In the genomic region with DNA sequence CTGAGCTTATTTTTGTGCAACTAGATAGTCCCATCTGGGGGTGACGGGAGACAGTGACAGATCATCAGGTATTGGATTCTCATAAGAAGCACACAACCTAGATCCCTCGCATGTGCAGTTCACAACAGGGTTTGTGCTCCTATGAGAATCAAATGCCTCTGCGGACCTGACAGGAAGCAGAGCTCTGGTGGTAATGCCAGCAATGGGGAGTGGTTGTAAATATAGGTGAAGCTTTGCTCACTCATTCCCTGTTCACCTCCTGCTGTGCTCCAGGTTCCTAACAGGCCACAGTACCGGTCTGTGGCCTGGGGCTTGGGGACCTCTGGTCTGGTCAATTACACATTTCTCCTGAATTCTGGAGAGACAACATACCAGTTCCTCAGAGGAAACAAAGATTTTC, we compare ENCODE assay signal across 19 cellular contexts. TPM values are rescaled to one million over a fixed set of nuclear protein-coding genes. Genes with fewer than 3 reads are reported as not detected.
DNase-seq lines count a peak whose midpoint lies in the region; ATAC-seq and TF ChIP-seq lines count a peak whose summit lies in the region.
"Had no signal": no experiment of that assay in that cellular context is flagged by ENCODE, and none has a peak within 500 bp of the region (broad histone marks: within the 10 kb centered on the region; RNA-seq: fewer than 3 reads in every experiment).

No MANE protein-coding gene starts in this region.

- H3K9me3 ChIP-seq in OCI-LY7 (ENCODE audit: low read length) (peaks cover 31% of the 10 kb centered on the region), suprapubic skin (peaks cover 4% of the 10 kb centered on the region), neural progenitor cell (ENCODE audit: low read depth) (no peaks in the 10 kb centered on the region)

- H3K4me2 ChIP-seq in OCI-LY7 (ENCODE audit: low read length) (peak overlapping the region; percentile 33), neural progenitor cell (no peak overlapping the region)
- H3K4me2 ChIP-seq: GM23338 had no signal

- H4K20me1 ChIP-seq in OCI-LY7 (ENCODE audit: insufficient read depth, low read length) (no peaks in the 10 kb centered on the region), neural progenitor cell (ENCODE audit: low read depth) (no peaks in the 10 kb centered on the region)

- peaks cover 23% of the 10 kb centered on the region for H3K36me3 ChIP-seq in OCI-LY7 (ENCODE audit: insufficient read depth, low read length)
- no peaks in the 10 kb centered on the region for H3K36me3 ChIP-seq in suprapubic skin
- no peaks in the 10 kb centered on the region for H3K36me3 ChIP-seq in neural progenitor cell

- TF ChIP-seq CTCF in OCI-LY7 (conservative IDR thresholded peaks at IDR 0.05; ENCODE audit: low read length) (no peak), suprapubic skin (IDR thresholded peaks at IDR 0.05) (no peak), neural progenitor cell (IDR thresholded peaks at IDR 0.05) (no peak)

- H3K4me3 ChIP-seq in OCI-LY7 (ENCODE audit: low read depth, low read length, poor library complexity, severe bottlenecking) (peak overlapping the region; percentile 15), suprapubic skin (no peak overlapping the region), neural progenitor cell (no peak overlapping the region)
- H3K4me3 ChIP-seq: GM12878, GM23338 had no signal

- intact Hi-C loops in OCI-LY7 (cut with micrococcal nuclease; ENCODE audit: unreplicated experiment): no loop called here

- TF ChIP-seq EP300 in suprapubic skin (IDR thresholded peaks at IDR 0.05): no peak

- POLR2A ChIA-PET in OCI-LY7 (lab: Charles Lee): interaction anchor here (1.0 to 2.1 kb wide), 6 partner anchors 10 to 1482 kb away, joined by 3 to 9 read pairs (median 4); no protein-coding TSS in a partner anchor

- ATAC-seq in natural killer cell treated with Interleukin-12 subunit alpha and Interleukin-12 subunit beta and Interleukin-15 and Interleukin-18, amount 100 ng/mL, for 72 hours: no peak
- no peak for ATAC-seq in HG02623 (IDR thresholded peaks at IDR 0.05; ENCODE audit: unreplicated experiment)
- ATAC-seq: GM12878, GM23338, HCT116 had no signal

- H3K79me2 ChIP-seq in OCI-LY7 (ENCODE audit: insufficient read depth, low read depth, low read length) (no peaks in the 10 kb centered on the region), neural progenitor cell (ENCODE audit: low read depth) (no peaks in the 10 kb centered on the region)

- H3K4me1 ChIP-seq in OCI-LY7 (ENCODE audit: insufficient read depth, low read length, poor library complexity, severe bottlenecking) (peaks cover 60% of the 10 kb centered on the region), suprapubic skin (no peaks in the 10 kb centered on the region), neural progenitor cell (no peaks in the 10 kb centered on the region)

- H3K36me3 Mint-ChIP-seq in natural killer cell treated with Interleukin-12 subunit alpha and Interleukin-12 subunit beta and Interleukin-15 and Interleukin-18, amount 100 ng/mL, for 72 hours: peaks cover 22% of the 10 kb centered on the region
- H3K36me3 Mint-ChIP-seq in neural progenitor cell: no peaks in the 10 kb centered on the region
- H3K36me3 Mint-ChIP-seq: CD4-positive, alpha-beta memory T cell had no signal

- H3K27me3 Mint-ChIP-seq in natural killer cell treated with Interleukin-12 subunit alpha and Interleukin-12 subunit beta and Interleukin-15 and Interleukin-18, amount 100 ng/mL, for 72 hours: no peaks in the 10 kb centered on the region
- peaks cover 3% of the 10 kb centered on the region for H3K27me3 Mint-ChIP-seq in neural progenitor cell (ENCODE audit: insufficient read depth, low read depth)

- no TSS peak for BruUV-seq in OCI-LY7 (replicated peaks; lab: Mats Ljungman, UMichigan)

- H3K27ac Mint-ChIP-seq in natural killer cell treated with Interleukin-12 subunit alpha and Interleukin-12 subunit beta and Interleukin-15 and Interleukin-18, amount 100 ng/mL, for 72 hours: peak overlapping the region; percentile 55 to 95
- H3K27ac Mint-ChIP-seq in neural progenitor cell: no peak overlapping the region
- H3K27ac Mint-ChIP-seq: CD4-positive, alpha-beta memory T cell; GM23338; H9; HFFc6 had no signal

- peak overlapping the region; percentile 44; the same call in 1 of the 2 replicates for H2AFZ ChIP-seq in OCI-LY7 (ENCODE audit: low read length)
- H2AFZ ChIP-seq in neural progenitor cell (replicated peaks): no peak overlapping the region
- H2AFZ ChIP-seq: GM23338 had no signal

- H3K4me3 Mint-ChIP-seq in natural killer cell treated with Interleukin-12 subunit alpha and Interleukin-12 subunit beta and Interleukin-15 and Interleukin-18, amount 100 ng/mL, for 72 hours: no peak overlapping the region
- H3K4me3 Mint-ChIP-seq in neural progenitor cell: no peak overlapping the region
- H3K4me3 Mint-ChIP-seq: CD4-positive, alpha-beta memory T cell; GM23338; H9; HFFc6 had no signal

- peaks cover 48 to 49% of the 10 kb centered on the region in 2 donors for H3K4me1 Mint-ChIP-seq in natural killer cell treated with Interleukin-12 subunit alpha and Interleukin-12 subunit beta and Interleukin-15 and Interleukin-18, amount 100 ng/mL, for 72 hours (ENCODE audit: low read depth in 2 of 2)
- H3K4me1 Mint-ChIP-seq in neural progenitor cell: no peaks in the 10 kb centered on the region

- H3F3A ChIP-seq in neural progenitor cell (ENCODE audit: low read depth): no peaks in the 10 kb centered on the region

- no peaks in the 10 kb centered on the region for H3K9me2 ChIP-seq in OCI-LY7 (ENCODE audit: insufficient read depth, low read length)

- peak; percentile 9 for DNase-seq in ELF-1 (ENCODE audit: low read depth, low spot score)
- DNase-seq in OCI-LY7 (ENCODE audit: low spot score): peak; percentile 38
- no peak for DNase-seq in natural killer cell treated with Interleukin-12 subunit alpha and Interleukin-12 subunit beta and Interleukin-15 and Interleukin-18, amount 100 ng/mL, for 72 hours (ENCODE audit: low spot score)
- DNase-seq in suprapubic skin (ENCODE audit: low spot score in 2 of 2): no peak
- no peak for DNase-seq in neural progenitor cell (ENCODE audit: low spot score)
- DNase-seq: 8988T; C1 segment of cervical spinal cord; Calu3; CD4-positive, alpha-beta memory T cell; COR-L47; DMS53; DMS79 treated with DMSO at 0.1 percent for 48 hours; GDM1; H9; HFFc6 had no signal

- WGBS in suprapubic skin: 90% methylated on average over 4 of the region's 4 CpGs

- CTCF ChIA-PET in OCI-LY7 (lab: Charles Lee; ENCODE audit: unreplicated experiment): interaction anchor here (1.1 kb wide), 1 partner anchor 308 kb away, joined by 3 read pairs; no protein-coding TSS in a partner anchor

- H3K27me3 ChIP-seq in suprapubic skin: no peaks in the 10 kb centered on the region
- no peaks in the 10 kb centered on the region for H3K27me3 ChIP-seq in neural progenitor cell

- no peak for TF ChIP-seq POLR2A in suprapubic skin (IDR thresholded peaks at IDR 0.05)

- H3K27ac ChIP-seq in OCI-LY7 (ENCODE audit: low read depth, low read length, poor library complexity, severe bottlenecking) (peak overlapping the region; percentile 86), suprapubic skin (no peak overlapping the region), neural progenitor cell (no peak overlapping the region)

- no peak overlapping the region for H3K9ac ChIP-seq in neural progenitor cell

- peaks cover 10% of the 10 kb centered on the region for H3K9me3 Mint-ChIP-seq in natural killer cell treated with Interleukin-12 subunit alpha and Interleukin-12 subunit beta and Interleukin-15 and Interleukin-18, amount 100 ng/mL, for 72 hours
- H3K9me3 Mint-ChIP-seq in neural progenitor cell: peaks cover 4% of the 10 kb centered on the region

RNA-seq across cellular contexts. Expression of a gene that starts 39.0 kb away (rescaled TPM):
- 34.2 and 40.7 TPM in 2 replicates for total RNA-seq in OCI-LY7 (2014; rRNA removed; shearing (Covaris generic))
- 52.4 and 65.2 TPM in 2 replicates for total RNA-seq in OCI-LY7 (2022)
- total RNA-seq in natural killer cell treated with Interleukin-12 subunit alpha and Interleukin-12 subunit beta and Interleukin-15 and Interleukin-18, amount 100 ng/mL, for 72 hours: 10 to 100 TPM; 24.9 to 48.8 TPM
- 10 to 100 TPM; 48.7 to 94.6 (median 81.1) TPM for total RNA-seq in suprapubic skin
- 38.9 and 39.3 TPM in 2 replicates for total RNA-seq in neural progenitor cell (ENCODE audit: low replicate concordance)

RNA-seq across cellular contexts. Expression of a gene that starts 56.0 kb away (rescaled TPM):
- total RNA-seq in OCI-LY7 (2014; rRNA removed; shearing (Covaris generic)): under 0.01 and 0.03 TPM in 2 replicates
- total RNA-seq in OCI-LY7 (2022) (0.04 and 0.18 TPM in 2 replicates), suprapubic skin (1 to 10 TPM in 1 of 4 donors, under 1 TPM in 2, not detected in 1; 0.72 to 1.1 (median 0.76) TPM), neural progenitor cell (ENCODE audit: low replicate concordance) (0.06 TPM in 2 replicates)
- 100 to 1,000 TPM in 1 of 2 donors, 10 to 100 TPM in 1; 58.2 to 197 TPM for total RNA-seq in natural killer cell treated with Interleukin-12 subunit alpha and Interleukin-12 subunit beta and Interleukin-15 and Interleukin-18, amount 100 ng/mL, for 72 hours
- total RNA-seq: H9 had no signal

Comparison
In these comparisons a context has a peak if more than half of its experiments do, and no peak if none do; other contexts are left out.
1. DNase-seq: peak in ELF-1 (single experiment) and OCI-LY7 (single experiment); none in natural killer cell treated with Interleukin-12 subunit alpha and Interleukin-12 subunit beta and Interleukin-15 and Interleukin-18, amount 100 ng/mL, for 72 hours (single experiment), suprapubic skin (0 of 2) and neural progenitor cell (single experiment).
2. RNA of a gene that starts 56.0 kb away (total RNA-seq): 58.2 to 197 TPM in natural killer cell treated with Interleukin-12 subunit alpha and Interleukin-12 subunit beta and Interleukin-15 and Interleukin-18, amount 100 ng/mL, for 72 hours; 0.72 to 1.1 TPM in suprapubic skin, 0.06 TPM in neural progenitor cell and under 0.01 to 0.18 TPM in OCI-LY7; every median in the first group is over 10 times any median in the second.